8 cellular contexts compared by ENCODE assay signal in genomic region chr5:131068893-131069643, GRCh38.
DNase-seq lines count a peak whose midpoint lies in the region; ATAC-seq and TF ChIP-seq lines count a peak whose summit lies in the region.

No MANE protein-coding gene starts in this region.

- H3K4me3 Mint-ChIP-seq in osteocyte (ENCODE audit: unreplicated experiment): no peak overlapping the region

- in situ Hi-C loops in GM13977 (cut with MboI; ENCODE audit: low pct_unique_long_range_greater_than_20kb, low sequenced_read_pairs, unreplicated experiment): no loop called here

- peak; percentile 97 for ATAC-seq in GM21825 (IDR thresholded peaks at IDR 0.05; ENCODE audit: unreplicated experiment)

- TF ChIP-seq CTCF in GM13977 (IDR thresholded peaks at IDR 0.05; ENCODE audit: extremely low read depth, insufficient read depth, missing control alignments) (no peak), Peyer's patch (IDR thresholded peaks at IDR 0.05) (peak in 1 of 6 experiments; percentile 14), osteocyte (IDR thresholded peaks at IDR 0.05) (no peak)

- H3K36me3 ChIP-seq in Peyer's patch (no peaks in the 10 kb centered on the region), adipocyte (ENCODE audit: control insufficient read depth, insufficient read depth, low read length, severe bottlenecking) (no peaks in the 10 kb centered on the region)

- peaks cover 5% of the 10 kb centered on the region for H3K27me3 Mint-ChIP-seq in osteocyte (ENCODE audit: unreplicated experiment)

- H3K4me1 ChIP-seq in Peyer's patch: no peaks in the 10 kb centered on the region
- peaks cover 2% of the 10 kb centered on the region for H3K4me1 ChIP-seq in adipocyte (ENCODE audit: control insufficient read depth, insufficient read depth, low read length)

- H3K4me3 ChIP-seq in Peyer's patch (no peak overlapping the region), adipocyte (ENCODE audit: low read length) (no peak overlapping the region)

- no peaks in the 10 kb centered on the region for H3K4me1 Mint-ChIP-seq in osteocyte (ENCODE audit: unreplicated experiment)

- TF ChIP-seq POLR2A in Peyer's patch (IDR thresholded peaks at IDR 0.05): no peak

- no peak overlapping the region for H3K27ac Mint-ChIP-seq in osteocyte (ENCODE audit: unreplicated experiment)

- no peaks in the 10 kb centered on the region for H3K27me3 ChIP-seq in Peyer's patch
- H3K27me3 ChIP-seq in adipocyte (replicated peaks; ENCODE audit: control insufficient read depth, insufficient read depth, low read length): no peaks in the 10 kb centered on the region

- H3K9me3 ChIP-seq in Peyer's patch (peaks cover 0 to 6% (median 2%) of the 10 kb centered on the region in 4 donors), adipocyte (ENCODE audit: control insufficient read depth, low read length) (peaks cover 5% of the 10 kb centered on the region)

- H3K27ac ChIP-seq in Peyer's patch: peak overlapping the region in 1 of 4 donors; percentile 32

- H3K36me3 Mint-ChIP-seq in osteocyte (ENCODE audit: unreplicated experiment): no peaks in the 10 kb centered on the region

- DNase-seq in GM13977 (ENCODE audit: low spot score) (peak; percentile 39), Peyer's patch (peak in 2 of 3 donors; percentile 46 to 67), adipocyte (ENCODE audit: low read depth) (peak; percentile 27), osteocyte (ENCODE audit: extremely low spot score, unreplicated experiment) (no peak), NCI-H1092 (lab: John Stamatoyannopoulos, UW) (no peak), NCI-H526 treated with DMSO at 0.1 percent for 48 hours (lab: John Stamatoyannopoulos, UW) (no peak)
- DNase-seq in stimulated activated CD4-positive, alpha-beta T cell treated with anti-CD3 and anti-CD28 coated beads, Interleukin-1b, Interleukin-23, amount 100 ng/mL, for 4 hours (ENCODE audit: low read depth in 2 of 2): peak; percentile 6 to 31

- no peak overlapping the region for H3K9ac ChIP-seq in adipocyte (ENCODE audit: low read length)

- H3K9me3 Mint-ChIP-seq in osteocyte (ENCODE audit: unreplicated experiment): peaks cover 7% of the 10 kb centered on the region

Comparison
In these comparisons a context has a peak if more than half of its experiments do, and no peak if none do; other contexts are left out.
1. DNase-seq: peak in GM13977 (single experiment), Peyer's patch (2 of 3), adipocyte (single experiment) and stimulated activated CD4-positive, alpha-beta T cell treated with anti-CD3 and anti-CD28 coated beads, Interleukin-1b, Interleukin-23, amount 100 ng/mL, for 4 hours (2 of 2); none in osteocyte (single experiment), NCI-H1092 (single experiment) and NCI-H526 treated with DMSO at 0.1 percent for 48 hours (single experiment).